In the genomic region with DNA sequence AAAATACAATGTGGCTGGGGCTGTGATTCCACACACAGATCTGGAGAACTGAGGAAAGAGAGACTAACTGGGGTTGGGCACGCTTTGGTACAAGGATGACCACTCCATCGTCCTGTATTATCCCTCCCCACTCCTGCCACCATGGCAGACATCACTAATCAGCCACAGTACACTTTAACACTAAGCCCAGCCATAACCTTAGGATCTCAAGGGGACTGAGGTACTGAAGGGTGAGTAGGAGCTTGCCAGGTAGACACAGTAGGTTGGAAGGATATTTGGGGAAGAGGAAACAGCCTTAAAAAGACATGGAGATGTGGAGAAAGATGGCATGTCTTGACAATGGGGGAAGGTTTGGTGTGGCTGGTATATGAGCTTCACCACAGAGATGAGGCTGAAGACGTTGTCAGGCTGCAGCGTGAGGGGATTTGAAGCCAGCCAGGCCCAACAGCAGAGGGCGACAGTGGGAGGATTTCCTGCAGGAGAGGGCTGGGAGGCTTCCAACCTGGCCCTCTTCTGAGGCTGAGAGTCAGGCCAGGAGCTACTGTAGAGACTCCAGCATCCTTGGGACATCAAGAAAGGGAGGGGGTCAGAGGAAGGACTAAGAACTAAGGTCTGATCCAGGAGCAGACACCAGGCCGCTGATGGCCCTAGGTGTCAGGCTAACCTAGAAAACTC, we compare ENCODE assay signal across 8 cellular contexts. TPM values are rescaled to one million over a fixed set of nuclear protein-coding genes. Genes with fewer than 3 reads are reported as not detected.
DNase-seq lines count a peak whose midpoint lies in the region; ATAC-seq and TF ChIP-seq lines count a peak whose summit lies in the region.

No MANE protein-coding gene starts in this region.

- no peak overlapping the region for H3K27ac ChIP-seq in SK-N-SH (ENCODE audit: low read depth in 2 of 2, low read length in 1 of 2)

- no peaks in the 10 kb centered on the region for H4K20me1 ChIP-seq in SK-N-SH (ENCODE audit: insufficient read depth)

- no peak overlapping the region for H3K4me2 ChIP-seq in SK-N-SH

- H3K9me3 ChIP-seq in SK-N-SH, result no peaks in the 10 kb centered on the region

- peak; percentile 69 for TF ChIP-seq RAD21 in SK-N-SH (IDR thresholded peaks at IDR 0.05; ENCODE audit: low read length)

- no peaks in the 10 kb centered on the region for H3K9me3 Mint-ChIP-seq in activated naive CD4-positive, alpha-beta T cell treated with anti-CD3 and anti-CD28 coated beads, Interleukin-2, amount 10 ng/mL, durations not matched to agents 7 days and 5 days
- no peaks in the 10 kb centered on the region for H3K9me3 Mint-ChIP-seq in type B pancreatic cell
- H3K9me3 Mint-ChIP-seq in activated T-helper 1 cell treated with anti-CD3 and anti-CD28 coated beads, Interleukin-12 subunit alpha, Interleukin-12 subunit beta, Interleukin-2, Interleukin-4 antibody, amounts not matched to agents 30 ng/mL and 10 ng/mL and 1 ng/mL, durations not matched to agents 14 hours and 24 hours and 36 hours, result no peaks in the 10 kb centered on the region

- H3K36me3 Mint-ChIP-seq in activated naive CD4-positive, alpha-beta T cell treated with anti-CD3 and anti-CD28 coated beads, Interleukin-2, amount 10 ng/mL, durations not matched to agents 7 days and 5 days, result no peaks in the 10 kb centered on the region
- no peaks in the 10 kb centered on the region for H3K36me3 Mint-ChIP-seq in type B pancreatic cell
- no peaks in the 10 kb centered on the region for H3K36me3 Mint-ChIP-seq in activated T-helper 1 cell treated with anti-CD3 and anti-CD28 coated beads, Interleukin-12 subunit alpha, Interleukin-12 subunit beta, Interleukin-2, Interleukin-4 antibody, amounts not matched to agents 30 ng/mL and 10 ng/mL and 1 ng/mL, durations not matched to agents 14 hours and 24 hours and 36 hours (ENCODE audit: low read depth)

- H3K27ac Mint-ChIP-seq in activated naive CD4-positive, alpha-beta T cell treated with anti-CD3 and anti-CD28 coated beads, Interleukin-2, amount 10 ng/mL, durations not matched to agents 7 days and 5 days, result no peak overlapping the region
- no peak overlapping the region for H3K27ac Mint-ChIP-seq in type B pancreatic cell
- no peak overlapping the region for H3K27ac Mint-ChIP-seq in activated T-helper 1 cell treated with anti-CD3 and anti-CD28 coated beads, Interleukin-12 subunit alpha, Interleukin-12 subunit beta, Interleukin-2, Interleukin-4 antibody, amounts not matched to agents 30 ng/mL and 10 ng/mL and 1 ng/mL, durations not matched to agents 14 hours and 24 hours and 36 hours

- no peak overlapping the region for H3K4me3 ChIP-seq in SK-N-SH (ENCODE audit: low read depth in 2 of 2, low read length in 1 of 2)

- no peaks in the 10 kb centered on the region for H3F3A ChIP-seq in SK-N-SH (replicated peaks; ENCODE audit: insufficient read depth)

- intact Hi-C loops in Right ventricle myocardium superior (cut with DNase I), result no loop called here
- intact Hi-C loops in activated T-helper 1 cell treated with anti-CD3 and anti-CD28 coated beads, Interleukin-12 subunit alpha, Interleukin-12 subunit beta, Interleukin-2, Interleukin-4 antibody, amounts not matched to agents 30 ng/mL and 10 ng/mL and 1 ng/mL, durations not matched to agents 14 hours and 24 hours and 36 hours (cut with micrococcal nuclease), result no loop called here

- POLR2A ChIA-PET in SK-N-SH (lab: Yijun Ruan, JAX), result no interaction called here

- no peak overlapping the region for H3K9ac ChIP-seq in SK-N-SH

- peaks cover 55% of the 10 kb centered on the region for H3K27me3 Mint-ChIP-seq in activated naive CD4-positive, alpha-beta T cell treated with anti-CD3 and anti-CD28 coated beads, Interleukin-2, amount 10 ng/mL, durations not matched to agents 7 days and 5 days
- peaks cover 17% of the 10 kb centered on the region for H3K27me3 Mint-ChIP-seq in type B pancreatic cell
- peaks cover 20% of the 10 kb centered on the region for H3K27me3 Mint-ChIP-seq in activated T-helper 1 cell treated with anti-CD3 and anti-CD28 coated beads, Interleukin-12 subunit alpha, Interleukin-12 subunit beta, Interleukin-2, Interleukin-4 antibody, amounts not matched to agents 30 ng/mL and 10 ng/mL and 1 ng/mL, durations not matched to agents 14 hours and 24 hours and 36 hours (ENCODE audit: insufficient read depth)

- CTCF ChIA-PET in activated naive CD4-positive, alpha-beta T cell treated with anti-CD3 and anti-CD28 coated beads, Interleukin-2, amount 10 ng/mL, durations not matched to agents 7 days and 5 days (lab: Charles Lee), result interaction anchor here (1.0 to 3.0 kb wide), 5 partner anchors 9 to 173 kb away, joined by 3 to 21 read pairs (median 3); partner anchors contain the start of gene COL13A1
- CTCF ChIA-PET in SK-N-SH (lab: Yijun Ruan, JAX), result interaction anchor here (0.6 to 4.5 kb wide), 35 partner anchors 10 to 336 kb away, joined by 3 to 42 read pairs (median 4); no protein-coding TSS in a partner anchor

- H3K4me1 Mint-ChIP-seq in activated naive CD4-positive, alpha-beta T cell treated with anti-CD3 and anti-CD28 coated beads, Interleukin-2, amount 10 ng/mL, durations not matched to agents 7 days and 5 days, result no peaks in the 10 kb centered on the region
- H3K4me1 Mint-ChIP-seq in type B pancreatic cell (ENCODE audit: unreplicated experiment), result peaks cover 20% of the 10 kb centered on the region
- no peaks in the 10 kb centered on the region for H3K4me1 Mint-ChIP-seq in activated T-helper 1 cell treated with anti-CD3 and anti-CD28 coated beads, Interleukin-12 subunit alpha, Interleukin-12 subunit beta, Interleukin-2, Interleukin-4 antibody, amounts not matched to agents 30 ng/mL and 10 ng/mL and 1 ng/mL, durations not matched to agents 14 hours and 24 hours and 36 hours (ENCODE audit: low read depth)

- peaks cover 7% of the 10 kb centered on the region; the same call in 1 of the 2 replicates for H3K27me3 ChIP-seq in SK-N-SH (ENCODE audit: insufficient read depth)

- 56% methylated on average over 6 of the region's 6 CpGs for WGBS in SK-N-SH (ENCODE audit: low lambda C conversion rate)

- peak; percentile 64 for TF ChIP-seq CTCF in SK-N-SH (IDR thresholded peaks at IDR 0.05)
- peak; percentile 72 for TF ChIP-seq CTCF in type B pancreatic cell (conservative IDR thresholded peaks at IDR 0.05)

- no peak overlapping the region for H2AFZ ChIP-seq in SK-N-SH (ENCODE audit: low read depth)

- peak; percentile 51 for ATAC-seq in Right ventricle myocardium superior (ENCODE audit: poor library complexity)
- no peak for ATAC-seq in HG03439 (IDR thresholded peaks at IDR 0.05; ENCODE audit: unreplicated experiment)
- no peak for ATAC-seq in HG02623 (IDR thresholded peaks at IDR 0.05; ENCODE audit: unreplicated experiment)

- TF ChIP-seq EP300 in SK-N-SH (IDR thresholded peaks at IDR 0.05; ENCODE audit: borderline replicate concordance in 1 of 2, low read depth in 1 of 2, low read length in 1 of 2), result no peak

- peak; percentile 45 for DNase-seq in activated naive CD4-positive, alpha-beta T cell treated with anti-CD3 and anti-CD28 coated beads, Interleukin-2, amount 10 ng/mL, durations not matched to agents 7 days and 5 days
- DNase-seq in activated naive CD4-positive, alpha-beta T cell treated with anti-CD3 and anti-CD28 coated beads, Interleukin-2, amount 50 U/mL, for 16 hours, result no peak
- peak; percentile 64 for DNase-seq in SK-N-SH
- no peak for DNase-seq in Right ventricle myocardium superior
- DNase-seq in type B pancreatic cell (ENCODE audit: extremely low spot score, unreplicated experiment), result no peak
- no peak for DNase-seq in activated T-helper 1 cell treated with anti-CD3 and anti-CD28 coated beads, Interleukin-12 subunit alpha, Interleukin-12 subunit beta, Interleukin-2, Interleukin-4 antibody, amounts not matched to agents 30 ng/mL and 10 ng/mL and 1 ng/mL, durations not matched to agents 14 hours and 24 hours and 36 hours (ENCODE audit: low spot score)

- H3K4me1 ChIP-seq in SK-N-SH (ENCODE audit: control insufficient read depth in 1 of 2, insufficient read depth in 2 of 2, low read depth in 1 of 2, low read length in 1 of 2), result peaks cover 0 to 4% of the 10 kb centered on the region in 2 experiments; a peak in 1 of 4 replicates

- H3K36me3 ChIP-seq in SK-N-SH (replicated peaks in 1 of 2; ENCODE audit: control insufficient read depth in 1 of 2, insufficient read depth in 2 of 2, low read length in 1 of 2), result no peaks in the 10 kb centered on the region

- H3K79me2 ChIP-seq in SK-N-SH (ENCODE audit: insufficient read depth), result no peaks in the 10 kb centered on the region

- H3K9me2 ChIP-seq in SK-N-SH, result no peaks in the 10 kb centered on the region

- no peak overlapping the region for H3K4me3 Mint-ChIP-seq in activated naive CD4-positive, alpha-beta T cell treated with anti-CD3 and anti-CD28 coated beads, Interleukin-2, amount 10 ng/mL, durations not matched to agents 7 days and 5 days
- H3K4me3 Mint-ChIP-seq in type B pancreatic cell, result no peak overlapping the region
- H3K4me3 Mint-ChIP-seq in activated T-helper 1 cell treated with anti-CD3 and anti-CD28 coated beads, Interleukin-12 subunit alpha, Interleukin-12 subunit beta, Interleukin-2, Interleukin-4 antibody, amounts not matched to agents 30 ng/mL and 10 ng/mL and 1 ng/mL, durations not matched to agents 14 hours and 24 hours and 36 hours, result no peak overlapping the region

TF ChIP-seq in SK-N-SH, 30 proteins besides CTCF, POLR2A, EP300 and RAD21 (continues in another document):
- TF ChIP-seq SMC3 (IDR thresholded peaks at IDR 0.05; ENCODE audit: low read depth, low read length) (peak; percentile 79), MXI1 (IDR thresholded peaks at IDR 0.05; ENCODE audit: low read depth, low read length) (no peak), CHD2 (IDR thresholded peaks at IDR 0.05; ENCODE audit: low read length, partially characterized antibody) (no peak), FOXJ3 (CRISPR knock-in tag; IDR thresholded peaks at IDR 0.05) (no peak), ELF1 (IDR thresholded peaks at IDR 0.05) (no peak)

RNA-seq across cellular contexts. Expression of gene COL13A1, which starts 58.6 kb away (rescaled TPM):
- polyA plus RNA-seq in SK-N-SH (2012; rRNA removed), result 21.0 and 26.7 TPM in 2 replicates
- polyA plus RNA-seq in SK-N-SH (2012; cell fraction: cytosol; rRNA removed), result 17.1 and 23.2 TPM in 2 replicates
- polyA plus RNA-seq in SK-N-SH (2012; cell fraction: nucleus; rRNA removed), result 37.4 and 37.6 TPM in 2 replicates
- 0.89 TPM for total RNA-seq in Right ventricle myocardium superior
- 0.43 and 18.6 TPM in 2 replicates for total RNA-seq in type B pancreatic cell (ENCODE audit: low replicate concordance)
- not detected in 2 replicates for total RNA-seq in activated T-helper 1 cell treated with anti-CD3 and anti-CD28 coated beads, Interleukin-12 subunit alpha, Interleukin-12 subunit beta, Interleukin-2, Interleukin-4 antibody, amounts not matched to agents 30 ng/mL and 10 ng/mL and 1 ng/mL, durations not matched to agents 14 hours and 24 hours and 36 hours

Comparison
In these comparisons a context has a peak if more than half of its experiments do, and no peak if none do; other contexts are left out.
1. DNase-seq: peak in activated naive CD4-positive, alpha-beta T cell treated with anti-CD3 and anti-CD28 coated beads, Interleukin-2, amount 10 ng/mL, durations not matched to agents 7 days and 5 days (single experiment) and SK-N-SH (single experiment); none in activated naive CD4-positive, alpha-beta T cell treated with anti-CD3 and anti-CD28 coated beads, Interleukin-2, amount 50 U/mL, for 16 hours (single experiment), Right ventricle myocardium superior (single experiment), type B pancreatic cell (single experiment) and activated T-helper 1 cell treated with anti-CD3 and anti-CD28 coated beads, Interleukin-12 subunit alpha, Interleukin-12 subunit beta, Interleukin-2, Interleukin-4 antibody, amounts not matched to agents 30 ng/mL and 10 ng/mL and 1 ng/mL, durations not matched to agents 14 hours and 24 hours and 36 hours (single experiment).